In the genomic region with DNA sequence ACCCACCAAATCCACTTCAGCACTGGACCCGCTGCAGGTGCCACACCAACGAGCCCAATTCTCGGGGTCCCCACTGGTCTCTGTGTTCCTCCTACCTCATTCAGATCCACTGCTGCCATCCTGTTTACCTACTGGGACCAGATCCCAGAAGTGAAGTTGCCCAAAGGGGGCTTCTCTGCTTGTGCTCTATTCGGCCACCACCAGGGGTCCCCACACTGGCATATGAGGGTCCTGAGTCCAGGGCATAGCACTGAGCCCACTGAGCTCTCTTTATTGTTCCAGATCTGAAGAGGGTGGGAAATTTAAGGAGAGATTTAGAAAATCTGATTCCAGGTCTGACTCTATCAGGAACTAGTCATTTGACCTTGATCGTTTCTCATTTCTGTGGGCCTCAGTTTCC, we compare ENCODE assay signal across 14 cellular contexts. TPM values are rescaled to one million over a fixed set of nuclear protein-coding genes. Genes with fewer than 3 reads are reported as not detected.
DNase-seq lines count a peak whose midpoint lies in the region; ATAC-seq and TF ChIP-seq lines count a peak whose summit lies in the region.
"Had no signal": no experiment of that assay in that cellular context is flagged by ENCODE, and none has a peak within 500 bp of the region (broad histone marks: within the 10 kb centered on the region; RNA-seq: fewer than 3 reads in every experiment).

No MANE protein-coding gene starts in this region.

- no peak overlapping the region for H3T11ph ChIP-seq in H9 (ENCODE audit: low read length)

- no peak overlapping the region for H3K56ac ChIP-seq in H9 (ENCODE audit: insufficient read length, low read depth, low read length)

- no peak overlapping the region for H3K18ac ChIP-seq in H9 (ENCODE audit: insufficient read length, low read depth, low read length)

- H2AFZ ChIP-seq in H9 (ENCODE audit: low read length): no peak overlapping the region
- no peak overlapping the region for H2AFZ ChIP-seq in mammary epithelial cell (ENCODE audit: low read depth, low read length)

- no peaks in the 10 kb centered on the region for H3K36me3 ChIP-seq in kidney epithelial cell (ENCODE audit: control insufficient read depth, insufficient read depth, low read length)
- H3K36me3 ChIP-seq in mammary epithelial cell (ENCODE audit: insufficient read depth, low read length): no peaks in the 10 kb centered on the region
- H3K36me3 ChIP-seq: esophagus muscularis mucosa had no signal

- no peaks in the 10 kb centered on the region for H3K79me2 ChIP-seq in H9 (ENCODE audit: insufficient read depth, low read length)
- no peaks in the 10 kb centered on the region for H3K79me2 ChIP-seq in mammary epithelial cell (ENCODE audit: insufficient read depth, low read length)

- WGBS in H9 (ENCODE audit: extremely low coverage, insufficient read length, low lambda C conversion rate): no CpG with 5 or more reads among the region's 5 CpGs
- WGBS in mammary epithelial cell (ENCODE audit: low coverage, missing lambda C conversion rate): 63% methylated on average over 5 of the region's 5 CpGs

- H3K4me3 ChIP-seq in AG10803 (ENCODE audit: low read length): no peak overlapping the region
- H3K4me3 ChIP-seq in astrocyte of the cerebellum (ENCODE audit: low read depth, low read length): no peak overlapping the region
- H3K4me3 ChIP-seq in kidney epithelial cell (ENCODE audit: low read depth, low read length): no peak overlapping the region
- H3K4me3 ChIP-seq in mammary epithelial cell (replicated peaks in 1 of 3; ENCODE audit: insufficient read depth in 1 of 3, low read depth in 2 of 3, low read length in 3 of 3): no peak overlapping the region
- H3K4me3 ChIP-seq: esophagus muscularis mucosa had no signal

- H3K27me3 ChIP-seq in H9 (ENCODE audit: insufficient read depth, low read length) (no peaks in the 10 kb centered on the region), kidney epithelial cell (ENCODE audit: control insufficient read depth, insufficient read depth, low read length) (no peaks in the 10 kb centered on the region), mammary epithelial cell (ENCODE audit: insufficient read depth, low read length) (no peaks in the 10 kb centered on the region)
- H3K27me3 ChIP-seq: esophagus muscularis mucosa had no signal

- H3K14ac ChIP-seq in H9 (ENCODE audit: insufficient read depth, low read length): no peak overlapping the region

- TF ChIP-seq CTCF in AG10803 (conservative IDR thresholded peaks at IDR 0.05; ENCODE audit: low read length) (peak; percentile 17; the same call in 1 of the 2 replicates), H9 (conservative IDR thresholded peaks at IDR 0.05) (peak; percentile 81), astrocyte of the cerebellum (IDR thresholded peaks at IDR 0.05; ENCODE audit: low read depth, low read length, missing control alignments) (peak; percentile 46), kidney epithelial cell (IDR thresholded peaks at IDR 0.05; ENCODE audit: insufficient read depth, low read length, poor library complexity, severe bottlenecking) (peak; percentile 30), mammary epithelial cell (conservative IDR thresholded peaks at IDR 0.05 in 1 of 2, IDR thresholded peaks at IDR 0.05 in 1 of 2; ENCODE audit: extremely low read depth in 1 of 2, insufficient read depth in 1 of 2, low read depth in 1 of 2, low read length in 2 of 2) (no peak)

- no peak overlapping the region for H3K4me3 Mint-ChIP-seq in H9
- H3K4me3 Mint-ChIP-seq: CD8-positive, alpha-beta memory T cell had no signal

- no peaks in the 10 kb centered on the region for H3K23me2 ChIP-seq in H9 (ENCODE audit: insufficient read length, low read depth, low read length, poor library complexity, severe bottlenecking)

- H3K4ac ChIP-seq in H9 (ENCODE audit: low read depth, low read length): no peak overlapping the region

- no peak overlapping the region for H2AK5ac ChIP-seq in H9 (ENCODE audit: insufficient read length, low read length)

- H3K27ac ChIP-seq in H9 (ENCODE audit: insufficient read length, low read depth, low read length) (no peak overlapping the region), mammary epithelial cell (ENCODE audit: insufficient read depth, low read depth, low read length) (no peak overlapping the region)
- H3K27ac ChIP-seq: esophagus muscularis mucosa had no signal

- H3K36me3 Mint-ChIP-seq in H9 (ENCODE audit: insufficient read depth in 1 of 3, low read depth in 3 of 3): no peaks in the 10 kb centered on the region; a peak in 1 of 7 replicates
- H3K36me3 Mint-ChIP-seq: CD8-positive, alpha-beta memory T cell had no signal

- peaks cover 0 to 3% of the 10 kb centered on the region in 2 experiments; a peak in 3 of 5 replicates for H3K9me3 Mint-ChIP-seq in H9
- H3K9me3 Mint-ChIP-seq: CD8-positive, alpha-beta memory T cell had no signal

- H2BK120ac ChIP-seq in H9 (ENCODE audit: low read depth, low read length, poor library complexity, severe bottlenecking): no peak overlapping the region

- ATAC-seq in GM21526 (IDR thresholded peaks at IDR 0.05; ENCODE audit: low FRiP score, unreplicated experiment): no peak
- ATAC-seq: left lobe of liver had no signal

- H3K4me2 ChIP-seq in H9 (ENCODE audit: insufficient read depth, insufficient read length, low read length): no peak overlapping the region
- no peak overlapping the region for H3K4me2 ChIP-seq in mammary epithelial cell (ENCODE audit: insufficient read depth, low read depth, low read length)

- H3K27ac Mint-ChIP-seq in H9: peak overlapping the region in 1 of 3 experiments; percentile 92; a peak in 2 of 7 replicates

- H2BK5ac ChIP-seq in H9 (ENCODE audit: insufficient read length, low read length): no peak overlapping the region

- H2BK20ac ChIP-seq in H9 (ENCODE audit: low read depth, low read length, poor library complexity, severe bottlenecking): no peak overlapping the region

- BruUV-seq in mammary epithelial cell (replicated peaks; lab: Mats Ljungman, UMichigan): no TSS peak

- no peaks in the 10 kb centered on the region for H3K4me1 ChIP-seq in H9 (ENCODE audit: insufficient read depth, low read length)
- peaks cover 9% of the 10 kb centered on the region for H3K4me1 ChIP-seq in mammary epithelial cell (ENCODE audit: insufficient read depth, low read length)
- H3K4me1 ChIP-seq: esophagus muscularis mucosa had no signal

- H3K4me1 Mint-ChIP-seq in H9: peaks cover 0 to 6% of the 10 kb centered on the region in 2 experiments; a peak in 2 of 4 replicates
- H3K4me1 Mint-ChIP-seq: CD8-positive, alpha-beta memory T cell had no signal

- H3K9me3 ChIP-seq in H9 (ENCODE audit: control insufficient read depth, low read depth, low read length) (no peaks in the 10 kb centered on the region), mammary epithelial cell (replicated peaks; ENCODE audit: insufficient read depth, low read length) (no peaks in the 10 kb centered on the region)
- H3K9me3 ChIP-seq: esophagus muscularis mucosa had no signal

- intact Hi-C loops in mammary epithelial cell (cut with micrococcal nuclease): no loop called here

- H3K23ac ChIP-seq in H9 (ENCODE audit: insufficient read length, low read depth, low read length): no peak overlapping the region

- DNase-seq in AG10803 (ENCODE audit: low read depth) (no peak), H9 (peak; percentile 64), astrocyte of the cerebellum (ENCODE audit: low read depth) (no peak), kidney epithelial cell (ENCODE audit: low read depth) (no peak), DMS153 treated with DMSO at 0.1 percent for 48 hours (lab: John Stamatoyannopoulos, UW; ENCODE audit: unreplicated experiment) (no peak), mammary epithelial cell (no peak), H4 (ENCODE audit: low spot score) (no peak)
- DNase-seq: activated CD4-positive, CD25-positive, alpha-beta regulatory T cell; CD8-positive, alpha-beta memory T cell had no signal

- CTCF ChIA-PET in mammary epithelial cell (lab: Charles Lee; ENCODE audit: low non-redundant PET): no interaction called here

- no peak overlapping the region for H4K5ac ChIP-seq in H9 (ENCODE audit: insufficient read length, low read depth, low read length)

- H2BK15ac ChIP-seq in H9 (ENCODE audit: low read depth, low read length): no peak overlapping the region

- H3K27me3 Mint-ChIP-seq in H9 (ENCODE audit: low read depth): peaks cover 5% of the 10 kb centered on the region

- H3K79me1 ChIP-seq in H9 (ENCODE audit: insufficient read depth, low read depth, low read length, poor library complexity, severe bottlenecking): no peaks in the 10 kb centered on the region

- H3K9ac ChIP-seq in H9 (ENCODE audit: extremely low read depth, insufficient read length, low read length): no peak overlapping the region
- no peak overlapping the region for H3K9ac ChIP-seq in mammary epithelial cell (ENCODE audit: insufficient read depth, low read length)

- dilution Hi-C loops in mammary epithelial cell (cut with HindIII; ENCODE audit: low sequenced_read_pairs): no loop called here

- no peak overlapping the region for H4K8ac ChIP-seq in H9 (replicated peaks; ENCODE audit: insufficient read length, low read depth, low read length)

- H4K91ac ChIP-seq in H9 (ENCODE audit: insufficient read length, low read depth, low read length): no peak overlapping the region

- no peak overlapping the region for H2BK12ac ChIP-seq in H9 (ENCODE audit: insufficient read length, low read depth, low read length)

- H4K20me1 ChIP-seq in H9 (ENCODE audit: control insufficient read depth, insufficient read depth, insufficient read length) (no peaks in the 10 kb centered on the region), mammary epithelial cell (ENCODE audit: insufficient read depth, low read length) (no peaks in the 10 kb centered on the region)

- in situ Hi-C loops in astrocyte of the cerebellum (cut with HindIII; ENCODE audit: low sequenced_read_pairs): no loop called here
- in situ Hi-C loops in mammary epithelial cell (cut with MboI; ENCODE audit: low sequenced_read_pairs in 2 of 2): no loop called here

RNA-seq across cellular contexts. Expression of a gene that starts 2.4 kb away (rescaled TPM):
- total RNA-seq in H9 (2021) (not detected in 2 replicates), kidney epithelial cell (not detected in 2 replicates), mammary epithelial cell (not detected)
- not detected for polyA plus RNA-seq in mammary epithelial cell
- not detected for polyA minus RNA-seq in mammary epithelial cell
- total RNA-seq in H4 (2014; rRNA removed; shearing (Covaris generic)): not detected in 2 replicates
- total RNA-seq: bronchial epithelial cell; CD8-positive, alpha-beta memory T cell; esophagus muscularis mucosa; left lobe of liver; omental fat pad had no signal
- polyA plus RNA-seq: CD8-positive, alpha-beta memory T cell had no signal

Comparison
In these comparisons a context has a peak if more than half of its experiments do, and no peak if none do; other contexts are left out.
1. CTCF ChIP-seq: peak in AG10803 (single experiment), H9 (single experiment), astrocyte of the cerebellum (single experiment) and kidney epithelial cell (single experiment); none in mammary epithelial cell (0 of 2).